ENCODE assay signal across 1 cellular context in the genomic region with DNA sequence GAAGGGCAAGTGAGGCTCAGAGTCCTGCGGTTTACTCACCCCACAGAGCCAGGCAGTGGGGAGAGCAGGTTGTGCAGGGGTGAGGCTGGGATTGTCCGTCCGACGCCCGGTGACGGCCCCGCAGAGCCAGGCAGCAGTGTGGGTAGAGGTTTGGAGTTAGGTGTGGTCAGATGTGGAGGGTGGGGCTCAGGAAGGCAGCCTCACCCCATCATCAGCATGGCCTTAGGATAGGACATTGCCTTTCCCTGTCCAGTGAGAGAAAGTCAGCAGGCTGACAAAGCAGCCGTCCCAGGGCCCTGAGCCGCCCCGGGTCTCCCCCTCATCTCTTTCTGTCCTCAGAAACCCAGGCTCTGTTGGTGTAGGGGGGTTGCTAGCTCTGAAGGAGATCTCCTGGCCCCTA.
TF ChIP-seq lines count a peak whose summit lies in the region.

No MANE protein-coding gene starts in this region.

TF ChIP-seq in H1, 55 proteins besides CTCF, POLR2A, EP300 and RAD21 (continued from another document):
- TF ChIP-seq, protein P1, sequence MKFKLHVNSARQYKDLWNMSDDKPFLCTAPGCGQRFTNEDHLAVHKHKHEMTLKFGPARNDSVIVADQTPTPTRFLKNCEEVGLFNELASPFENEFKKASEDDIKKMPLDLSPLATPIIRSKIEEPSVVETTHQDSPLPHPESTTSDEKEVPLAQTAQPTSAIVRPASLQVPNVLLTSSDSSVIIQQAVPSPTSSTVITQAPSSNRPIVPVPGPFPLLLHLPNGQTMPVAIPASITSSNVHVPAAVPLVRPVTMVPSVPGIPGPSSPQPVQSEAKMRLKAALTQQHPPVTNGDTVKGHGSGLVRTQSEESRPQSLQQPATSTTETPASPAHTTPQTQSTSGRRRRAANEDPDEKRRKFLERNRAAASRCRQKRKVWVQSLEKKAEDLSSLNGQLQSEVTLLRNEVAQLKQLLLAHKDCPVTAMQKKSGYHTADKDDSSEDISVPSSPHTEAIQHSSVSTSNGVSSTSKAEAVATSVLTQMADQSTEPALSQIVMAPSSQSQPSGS (IDR thresholded peaks at IDR 0.05; ENCODE audit: low read length), result no peak
- no peak for TF ChIP-seq BACH1 (IDR thresholded peaks at IDR 0.05; ENCODE audit: low read length)
- TF ChIP-seq, protein P2, sequence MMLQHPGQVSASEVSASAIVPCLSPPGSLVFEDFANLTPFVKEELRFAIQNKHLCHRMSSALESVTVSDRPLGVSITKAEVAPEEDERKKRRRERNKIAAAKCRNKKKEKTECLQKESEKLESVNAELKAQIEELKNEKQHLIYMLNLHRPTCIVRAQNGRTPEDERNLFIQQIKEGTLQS (IDR thresholded peaks at IDR 0.05; ENCODE audit: insufficient read depth, low read depth, low read length), result no peak
- no peak for TF ChIP-seq JUN (IDR thresholded peaks at IDR 0.05; ENCODE audit: low read depth, low read length)
- no peak for TF ChIP-seq KDM1A (IDR thresholded peaks at IDR 0.05; ENCODE audit: borderline replicate concordance, low read length)
